10 cellular contexts compared by ENCODE assay signal in genomic region chr6:105560611-105561066, GRCh38.
DNase-seq lines count a peak whose midpoint lies in the region; ATAC-seq and TF ChIP-seq lines count a peak whose summit lies in the region.
"Had no signal": no experiment of that assay in that cellular context is flagged by ENCODE, and none has a peak within 500 bp of the region (broad histone marks: within the 10 kb centered on the region; RNA-seq: fewer than 3 reads in every experiment).

No MANE protein-coding gene starts in this region.

- H3K79me1 ChIP-seq in neuronal stem cell (ENCODE audit: low read depth, low read length), result no peaks in the 10 kb centered on the region

- H2BK15ac ChIP-seq in neuronal stem cell (ENCODE audit: low read length), result no peak overlapping the region

- TF ChIP-seq CTCF in AG10803 (conservative IDR thresholded peaks at IDR 0.05; ENCODE audit: low read length), result no peak
- TF ChIP-seq CTCF in activated CD8-positive, alpha-beta T cell treated with anti-CD3 and anti-CD28 coated beads for 36 hours (IDR thresholded peaks at IDR 0.05), result no peak

- H3K9me3 ChIP-seq in neuronal stem cell (replicated peaks in 1 of 2; ENCODE audit: control insufficient read depth in 2 of 2, insufficient read depth in 1 of 2, low read depth in 1 of 2, low read length in 2 of 2), result peaks cover 0 to 2% of the 10 kb centered on the region in 2 donors

- H3K9me3 Mint-ChIP-seq in activated CD8-positive, alpha-beta T cell treated with anti-CD3 and anti-CD28 coated beads for 36 hours, result peaks cover 11% of the 10 kb centered on the region

- H2BK120ac ChIP-seq in neuronal stem cell (ENCODE audit: low read depth, low read length), result no peak overlapping the region

- intact Hi-C loops in activated CD8-positive, alpha-beta T cell treated with anti-CD3 and anti-CD28 coated beads for 36 hours (cut with micrococcal nuclease), result no loop called here

- peak overlapping the region; percentile 55 for H3K27ac Mint-ChIP-seq in activated CD8-positive, alpha-beta T cell treated with anti-CD3 and anti-CD28 coated beads for 36 hours
- H3K27ac Mint-ChIP-seq: CD4-positive, alpha-beta memory T cell had no signal

- H3K9ac ChIP-seq in neuronal stem cell (ENCODE audit: low read depth, low read length, poor library complexity), result no peak overlapping the region

- H3K27me3 Mint-ChIP-seq in activated CD8-positive, alpha-beta T cell treated with anti-CD3 and anti-CD28 coated beads for 36 hours, result peaks cover 7% of the 10 kb centered on the region
- H3K27me3 Mint-ChIP-seq: CD4-positive, alpha-beta memory T cell had no signal

- H3K4me1 ChIP-seq in neuronal stem cell (ENCODE audit: control insufficient read depth in 2 of 2, insufficient read depth in 1 of 2, low read depth in 1 of 2, low read length in 2 of 2), result no peaks in the 10 kb centered on the region

- H3K4me3 Mint-ChIP-seq in activated CD8-positive, alpha-beta T cell treated with anti-CD3 and anti-CD28 coated beads for 36 hours, result no peak overlapping the region
- H3K4me3 Mint-ChIP-seq: CD4-positive, alpha-beta memory T cell had no signal

- H3K27me3 ChIP-seq in neuronal stem cell (ENCODE audit: control insufficient read depth in 3 of 3, insufficient read depth in 3 of 3, low read depth in 1 of 3, low read length in 3 of 3), result no peaks in the 10 kb centered on the region

- H3K36me3 Mint-ChIP-seq in activated CD8-positive, alpha-beta T cell treated with anti-CD3 and anti-CD28 coated beads for 36 hours (ENCODE audit: low read depth), result no peaks in the 10 kb centered on the region
- H3K36me3 Mint-ChIP-seq: CD4-positive, alpha-beta memory T cell had no signal

- POLR2A ChIA-PET in activated CD8-positive, alpha-beta T cell treated with anti-CD3 and anti-CD28 coated beads for 36 hours (lab: Charles Lee), result no interaction called here

- ATAC-seq in GM19324 (IDR thresholded peaks at IDR 0.05; ENCODE audit: low FRiP score, unreplicated experiment) (peak; percentile 80), HG03045 (IDR thresholded peaks at IDR 0.05; ENCODE audit: unreplicated experiment) (peak; percentile 94)
- ATAC-seq in activated CD8-positive, alpha-beta T cell treated with anti-CD3 and anti-CD28 coated beads for 36 hours, result peak; percentile 93

- H3K23ac ChIP-seq in neuronal stem cell (ENCODE audit: low read depth, low read length, poor library complexity), result no peak overlapping the region

- no peak overlapping the region for H4K8ac ChIP-seq in neuronal stem cell (ENCODE audit: low read depth, low read length)

- H2BK5ac ChIP-seq in neuronal stem cell (ENCODE audit: low read length), result no peak overlapping the region

- H3K18ac ChIP-seq in neuronal stem cell (ENCODE audit: low read length), result no peak overlapping the region

- no peak overlapping the region for H2AFZ ChIP-seq in neuronal stem cell (ENCODE audit: low read length)

- H2AK5ac ChIP-seq in neuronal stem cell (ENCODE audit: low read depth, low read length), result no peak overlapping the region

- no peaks in the 10 kb centered on the region for H3K36me3 ChIP-seq in neuronal stem cell (replicated peaks in 1 of 2; ENCODE audit: control insufficient read depth in 2 of 2, insufficient read depth in 2 of 2, low read length in 2 of 2)

- peak; percentile 58 for DNase-seq in AG10803 (ENCODE audit: low read depth)
- peak; percentile 21 for DNase-seq in activated CD8-positive, alpha-beta T cell treated with anti-CD3 and anti-CD28 coated beads for 36 hours
- DNase-seq in NCI-H146 (lab: John Stamatoyannopoulos, UW), result no peak
- DNase-seq in neuronal stem cell (ENCODE audit: low spot score), result no peak
- no peak for DNase-seq in DMS 273 treated with DMSO at 0.1 percent for 48 hours (lab: John Stamatoyannopoulos, UW)
- DNase-seq in LoVo (ENCODE audit: low spot score), result no peak
- DNase-seq: CD4-positive, alpha-beta memory T cell; T-helper 9 cell had no signal

- no peaks in the 10 kb centered on the region for H3K4me1 Mint-ChIP-seq in activated CD8-positive, alpha-beta T cell treated with anti-CD3 and anti-CD28 coated beads for 36 hours (ENCODE audit: low read depth)
- H3K4me1 Mint-ChIP-seq: CD4-positive, alpha-beta memory T cell had no signal

- H3K27ac ChIP-seq in neuronal stem cell (replicated peaks; ENCODE audit: low read length), result no peak overlapping the region

- no peak overlapping the region for H3K4ac ChIP-seq in neuronal stem cell (ENCODE audit: low read length)

- no peak overlapping the region for H3K14ac ChIP-seq in neuronal stem cell (ENCODE audit: low read length)

- no peak overlapping the region for H4K91ac ChIP-seq in neuronal stem cell (ENCODE audit: low read depth, low read length, poor library complexity)

- H2BK12ac ChIP-seq in neuronal stem cell (ENCODE audit: low read length), result no peak overlapping the region

- CTCF ChIA-PET in activated CD8-positive, alpha-beta T cell treated with anti-CD3 and anti-CD28 coated beads for 36 hours (lab: Charles Lee), result no interaction called here

- H3K4me3 ChIP-seq in AG10803 (ENCODE audit: low read length) (no peak overlapping the region), neuronal stem cell (ENCODE audit: low read length in 2 of 2) (no peak overlapping the region)

- WGBS in neuronal stem cell (ENCODE audit: extremely low coverage in 2 of 2, insufficient read length in 2 of 2, insufficient replicate concordance in 1 of 2), 2 donors, result no CpG with 5 or more reads among the region's 2 CpGs

- H3K4me2 ChIP-seq in neuronal stem cell (ENCODE audit: insufficient read depth, low read length, poor library complexity, severe bottlenecking), result no peak overlapping the region

Comparison
In these comparisons a context has a peak if more than half of its experiments do, and no peak if none do; other contexts are left out.
1. DNase-seq: peak in AG10803 (single experiment) and activated CD8-positive, alpha-beta T cell treated with anti-CD3 and anti-CD28 coated beads for 36 hours (single experiment); none in NCI-H146 (single experiment), neuronal stem cell (single experiment), DMS 273 treated with DMSO at 0.1 percent for 48 hours (single experiment) and LoVo (single experiment).
2. Peak in every context shown above with its lines, with median percentiles within 50 percentile points of each other: ATAC-seq.